8 cellular contexts compared by ENCODE assay signal in the genomic region with DNA sequence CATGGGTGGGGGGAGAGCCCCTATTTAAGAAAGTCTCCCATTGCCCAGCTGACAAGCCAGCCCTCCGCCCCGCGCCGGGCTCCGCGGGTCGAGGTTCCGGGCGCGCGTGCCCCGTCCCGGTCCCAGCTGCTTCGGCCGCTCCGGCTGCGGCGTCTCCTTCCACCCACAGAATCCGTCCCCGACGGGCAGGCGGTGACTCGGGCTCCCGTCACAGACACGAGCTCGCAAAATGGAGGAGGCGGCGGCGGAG. TPM values are rescaled to one million over a fixed set of nuclear protein-coding genes. Genes with fewer than 3 reads are reported as not detected.
DNase-seq lines count a peak whose midpoint lies in the region; ATAC-seq and TF ChIP-seq lines count a peak whose summit lies in the region.

No MANE protein-coding gene starts in this region.

- H3K27ac ChIP-seq in mucosa of rectum (ENCODE audit: low read depth in 2 of 2, low read length in 2 of 2) = peak overlapping the region; percentile 95 to 98

- H3K36me3 Mint-ChIP-seq in IgD-negative memory B cell = peaks cover 7% of the 10 kb centered on the region
- H3K36me3 Mint-ChIP-seq in chondrocyte (ENCODE audit: low read depth) = peaks cover 11% of the 10 kb centered on the region

- DNase-seq in AG09309 (ENCODE audit: low read depth) (no peak), chondrocyte (ENCODE audit: low spot score) (no peak), NCI-H187 treated with DMSO at 0.1 percent for 48 hours (lab: John Stamatoyannopoulos, UW) (no peak), NCI-H1105 treated with DMSO at 0.1 percent for 48 hours (lab: John Stamatoyannopoulos, UW) (no peak), amniotic stem cell (lab: John Stamatoyannopoulos, UW) (no peak)

- peak overlapping the region; percentile 76 for H3K4me3 ChIP-seq in AG09309 (ENCODE audit: control insufficient read depth, low read depth, low read length)
- H3K4me3 ChIP-seq in mucosa of rectum (ENCODE audit: low read length in 2 of 2) = peak overlapping the region; percentile 83 to 89

- peaks cover 8 to 12% of the 10 kb centered on the region in 2 donors for H3K4me1 ChIP-seq in mucosa of rectum (ENCODE audit: control insufficient read depth in 2 of 2, insufficient read depth in 2 of 2, low read length in 2 of 2)

- H3K9me3 Mint-ChIP-seq in IgD-negative memory B cell (no peaks in the 10 kb centered on the region), chondrocyte (ENCODE audit: low read depth) (no peaks in the 10 kb centered on the region)

- H3K9me3 ChIP-seq in mucosa of rectum (ENCODE audit: control insufficient read depth in 2 of 2, low read length in 2 of 2) = no peaks in the 10 kb centered on the region

- peaks cover 6 to 8% of the 10 kb centered on the region in 2 donors for H3K36me3 ChIP-seq in mucosa of rectum (ENCODE audit: control insufficient read depth in 2 of 2, insufficient read depth in 2 of 2, low read length in 2 of 2)

- peak; percentile 6 for ATAC-seq in GM19467 (IDR thresholded peaks at IDR 0.05; ENCODE audit: unreplicated experiment)

- H3K9ac ChIP-seq in mucosa of rectum (ENCODE audit: low read depth in 1 of 2, low read length in 2 of 2) = peak overlapping the region; percentile 68 to 79

- peaks cover 0 to 4% of the 10 kb centered on the region in 2 donors for H3K27me3 ChIP-seq in mucosa of rectum (ENCODE audit: control insufficient read depth in 2 of 2, insufficient read depth in 2 of 2, low read length in 2 of 2)

- peaks cover 37 to 41% (median 39%) of the 10 kb centered on the region in 3 donors for H3K4me1 Mint-ChIP-seq in IgD-negative memory B cell
- H3K4me1 Mint-ChIP-seq in chondrocyte (ENCODE audit: low read depth) = peaks cover 48% of the 10 kb centered on the region

- H3K27ac Mint-ChIP-seq in IgD-negative memory B cell (peak overlapping the region; percentile 59 to 100 (median 89)), chondrocyte (ENCODE audit: unreplicated experiment) (peak overlapping the region; percentile 93)

- peak overlapping the region; percentile 89 to 99 (median 94) for H3K4me3 Mint-ChIP-seq in IgD-negative memory B cell
- peak overlapping the region; percentile 80 for H3K4me3 Mint-ChIP-seq in chondrocyte (ENCODE audit: unreplicated experiment)

- TF ChIP-seq CTCF in AG09309 (IDR thresholded peaks at IDR 0.05; ENCODE audit: control insufficient read depth, insufficient read depth, low read depth, low read length, missing control alignments) (no peak), chondrocyte (IDR thresholded peaks at IDR 0.05) (no peak)

- H3K27me3 Mint-ChIP-seq in IgD-negative memory B cell (no peaks in the 10 kb centered on the region), chondrocyte (ENCODE audit: low read depth) (no peaks in the 10 kb centered on the region)

RNA-seq across cellular contexts. Expression of gene NR3C1, which starts 0.2 kb away (rescaled TPM):
- polyA plus RNA-seq in IgD-negative memory B cell = 78.4 TPM
- total RNA-seq in chondrocyte = 37.1 to 46.4 TPM (median 44.6 TPM) in 3 replicates
